10 cellular contexts compared by ENCODE assay signal in the genomic region with DNA sequence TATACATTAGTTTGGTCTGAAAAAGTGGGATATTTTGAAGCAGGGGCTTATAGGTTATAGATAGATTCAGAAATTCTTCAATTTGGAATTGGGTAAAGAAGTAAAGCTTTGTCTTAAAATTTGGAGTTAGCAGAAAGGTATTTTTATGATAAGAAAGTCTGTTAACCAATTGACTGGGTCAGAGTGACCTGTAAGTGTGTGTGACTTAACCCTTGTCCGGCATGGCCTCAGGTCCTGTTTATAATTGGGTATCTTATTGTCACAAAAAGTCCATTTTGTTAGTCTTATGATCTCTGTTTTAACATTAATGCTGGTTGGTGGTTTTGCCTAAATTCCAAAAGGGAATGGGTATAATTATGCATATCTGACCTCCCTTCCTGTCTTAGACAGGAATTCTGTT.
"Had no signal": no experiment of that assay in that cellular context is flagged by ENCODE, and none has a peak within 500 bp of the region (broad histone marks: within the 10 kb centered on the region; RNA-seq: fewer than 3 reads in every experiment).

No MANE protein-coding gene starts in this region.

- H3K27me3 Mint-ChIP-seq: IgD-negative memory B cell had no signal

- DNase-seq: IMR-90, Karpas-422, KBM-7, KG1 had no signal

- FAIRE-seq: HepG2, HTR-8/SVneo, K562 had no signal

- H3K4me2 ChIP-seq: KMS-11 had no signal

- H3K4me3 ChIP-seq: K562 had no signal

- H3K4me1 Mint-ChIP-seq: IgD-negative memory B cell had no signal

- H3K36me3 Mint-ChIP-seq: IgD-negative memory B cell had no signal

- H3K27ac Mint-ChIP-seq: IgD-negative memory B cell had no signal

- H3K4me3 Mint-ChIP-seq: IgD-negative memory B cell had no signal

- H3K27ac ChIP-seq: HL-60, KMS-11 had no signal

- ATAC-seq: HepG2, K562 had no signal

- H3K9ac ChIP-seq: KMS-11 had no signal
